In the genomic region with DNA sequence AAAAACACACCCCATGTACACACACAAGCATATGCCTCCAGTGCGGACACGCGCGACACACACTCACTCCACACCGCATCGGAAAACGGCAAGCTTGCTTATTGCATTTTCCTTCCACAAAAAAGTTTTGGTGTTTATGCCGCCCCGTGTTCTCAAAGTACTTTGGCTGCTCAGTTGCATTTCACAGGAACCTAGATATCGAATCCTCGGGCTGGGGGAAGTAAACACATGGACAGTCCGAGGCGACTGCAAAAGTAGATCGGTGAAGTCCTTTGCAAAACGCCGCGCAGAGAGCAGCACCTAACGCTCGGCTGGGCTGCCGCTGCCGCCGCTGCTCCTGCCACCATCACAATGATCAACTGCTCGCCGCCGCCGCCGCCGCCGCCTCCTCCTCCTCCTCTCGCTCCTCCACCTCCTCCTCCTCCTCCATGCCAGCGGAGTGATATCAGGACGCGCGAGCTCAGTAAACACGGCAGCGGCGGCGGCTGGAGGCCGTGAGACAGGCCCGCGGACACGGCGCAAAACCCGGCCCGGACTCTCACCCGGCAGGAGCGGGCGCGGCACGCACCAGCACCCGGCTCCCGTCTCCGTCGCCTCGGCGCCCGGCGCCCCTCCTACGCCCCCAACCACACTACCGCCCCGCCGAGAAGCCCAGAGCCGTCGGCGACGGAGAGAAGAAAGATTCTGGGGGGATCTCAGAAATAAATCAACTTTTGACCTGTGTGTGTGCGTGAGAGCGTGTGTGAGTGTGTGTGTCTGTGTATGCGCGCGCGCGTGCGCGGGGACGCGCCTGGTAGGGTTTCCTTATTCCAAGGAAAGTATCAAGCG, we compare ENCODE assay signal across 1 cellular context.
A peak's percentile ranks its signal among the peaks of the same experiment; 100 is the strongest.
TF ChIP-seq lines count a peak whose summit lies in the region.

A gene (minus strand): TSS at position 441 of the 828 bp plus-strand sequence. CDS start 857 bp downstream, outside the sequence.

TF ChIP-seq in GM23338, 12 proteins besides CTCF, POLR2A, EP300 and RAD21 (continued from another document):
- TF ChIP-seq, protein P1, sequence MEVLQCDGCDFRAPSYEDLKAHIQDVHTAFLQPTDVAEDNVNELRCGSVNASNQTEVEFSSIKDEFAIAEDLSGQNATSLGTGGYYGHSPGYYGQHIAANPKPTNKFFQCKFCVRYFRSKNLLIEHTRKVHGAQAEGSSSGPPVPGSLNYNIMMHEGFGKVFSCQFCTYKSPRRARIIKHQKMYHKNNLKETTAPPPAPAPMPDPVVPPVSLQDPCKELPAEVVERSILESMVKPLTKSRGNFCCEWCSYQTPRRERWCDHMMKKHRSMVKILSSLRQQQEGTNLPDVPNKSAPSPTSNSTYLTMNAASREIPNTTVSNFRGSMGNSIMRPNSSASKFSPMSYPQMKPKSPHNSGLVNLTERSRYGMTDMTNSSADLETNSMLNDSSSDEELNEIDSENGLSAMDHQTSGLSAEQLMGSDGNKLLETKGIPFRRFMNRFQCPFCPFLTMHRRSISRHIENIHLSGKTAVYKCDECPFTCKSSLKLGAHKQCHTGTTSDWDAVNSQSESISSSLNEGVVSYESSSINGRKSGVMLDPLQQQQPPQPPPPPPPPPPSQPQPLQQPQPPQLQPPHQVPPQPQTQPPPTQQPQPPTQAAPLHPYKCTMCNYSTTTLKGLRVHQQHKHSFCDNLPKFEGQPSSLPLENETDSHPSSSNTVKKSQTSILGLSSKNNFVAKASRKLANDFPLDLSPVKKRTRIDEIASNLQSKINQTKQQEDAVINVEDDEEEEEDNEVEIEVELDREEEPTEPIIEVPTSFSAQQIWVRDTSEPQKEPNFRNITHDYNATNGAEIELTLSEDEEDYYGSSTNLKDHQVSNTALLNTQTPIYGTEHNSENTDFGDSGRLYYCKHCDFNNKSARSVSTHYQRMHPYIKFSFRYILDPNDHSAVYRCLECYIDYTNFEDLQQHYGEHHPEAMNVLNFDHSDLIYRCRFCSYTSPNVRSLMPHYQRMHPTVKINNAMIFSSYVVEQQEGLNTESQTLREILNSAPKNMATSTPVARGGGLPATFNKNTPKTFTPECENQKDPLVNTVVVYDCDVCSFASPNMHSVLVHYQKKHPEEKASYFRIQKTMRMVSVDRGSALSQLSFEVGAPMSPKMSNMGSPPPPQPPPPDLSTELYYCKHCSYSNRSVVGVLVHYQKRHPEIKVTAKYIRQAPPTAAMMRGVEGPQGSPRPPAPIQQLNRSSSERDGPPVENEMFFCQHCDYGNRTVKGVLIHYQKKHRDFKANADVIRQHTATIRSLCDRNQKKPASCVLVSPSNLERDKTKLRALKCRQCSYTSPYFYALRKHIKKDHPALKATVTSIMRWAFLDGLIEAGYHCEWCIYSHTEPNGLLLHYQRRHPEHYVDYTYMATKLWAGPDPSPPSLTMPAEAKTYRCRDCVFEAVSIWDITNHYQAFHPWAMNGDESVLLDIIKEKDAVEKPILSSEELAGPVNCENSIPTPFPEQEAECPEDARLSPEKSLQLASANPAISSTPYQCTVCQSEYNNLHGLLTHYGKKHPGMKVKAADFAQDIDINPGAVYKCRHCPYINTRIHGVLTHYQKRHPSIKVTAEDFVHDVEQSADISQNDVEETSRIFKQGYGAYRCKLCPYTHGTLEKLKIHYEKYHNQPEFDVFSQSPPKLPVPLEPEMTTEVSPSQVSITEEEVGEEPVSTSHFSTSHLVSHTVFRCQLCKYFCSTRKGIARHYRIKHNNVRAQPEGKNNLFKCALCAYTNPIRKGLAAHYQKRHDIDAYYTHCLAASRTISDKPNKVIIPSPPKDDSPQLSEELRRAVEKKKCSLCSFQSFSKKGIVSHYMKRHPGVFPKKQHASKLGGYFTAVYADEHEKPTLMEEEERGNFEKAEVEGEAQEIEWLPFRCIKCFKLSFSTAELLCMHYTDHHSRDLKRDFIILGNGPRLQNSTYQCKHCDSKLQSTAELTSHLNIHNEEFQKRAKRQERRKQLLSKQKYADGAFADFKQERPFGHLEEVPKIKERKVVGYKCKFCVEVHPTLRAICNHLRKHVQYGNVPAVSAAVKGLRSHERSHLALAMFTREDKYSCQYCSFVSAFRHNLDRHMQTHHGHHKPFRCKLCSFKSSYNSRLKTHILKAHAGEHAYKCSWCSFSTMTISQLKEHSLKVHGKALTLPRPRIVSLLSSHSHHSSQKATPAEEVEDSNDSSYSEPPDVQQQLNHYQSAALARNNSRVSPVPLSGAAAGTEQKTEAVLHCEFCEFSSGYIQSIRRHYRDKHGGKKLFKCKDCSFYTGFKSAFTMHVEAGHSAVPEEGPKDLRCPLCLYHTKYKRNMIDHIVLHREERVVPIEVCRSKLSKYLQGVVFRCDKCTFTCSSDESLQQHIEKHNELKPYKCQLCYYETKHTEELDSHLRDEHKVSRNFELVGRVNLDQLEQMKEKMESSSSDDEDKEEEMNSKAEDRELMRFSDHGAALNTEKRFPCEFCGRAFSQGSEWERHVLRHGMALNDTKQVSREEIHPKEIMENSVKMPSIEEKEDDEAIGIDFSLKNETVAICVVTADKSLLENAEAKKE (CRISPR knock-in tag; IDR thresholded peaks at IDR 0.05), result 0 out of 2 replicates have a peak, but pooled peaks have one; percentile 26
- TF ChIP-seq EZH2phosphoT487 (IDR thresholded peaks at IDR 0.05; ENCODE audit: unreplicated experiment) (no peak), NANOG (IDR thresholded peaks at IDR 0.05; ENCODE audit: borderline replicate concordance) (0 out of 2 replicates have a peak, but pooled peaks have one; percentile 3), CREB1 (CRISPR knock-in tag; IDR thresholded peaks at IDR 0.05; ENCODE audit: low read depth) (peak; percentile 80), ZNF331 (CRISPR knock-in tag; IDR thresholded peaks at IDR 0.05; ENCODE audit: low read depth) (no peak), ZNF114 (CRISPR knock-in tag; IDR thresholded peaks at IDR 0.05) (peak; percentile 72; the same call in 1 of the 2 replicates), JUNB (IDR thresholded peaks at IDR 0.05; ENCODE audit: unreplicated experiment) (no peak), POLR2AphosphoS5 (IDR thresholded peaks at IDR 0.05; ENCODE audit: low read depth) (peak; percentile 68)
- TF ChIP-seq, protein P2, sequence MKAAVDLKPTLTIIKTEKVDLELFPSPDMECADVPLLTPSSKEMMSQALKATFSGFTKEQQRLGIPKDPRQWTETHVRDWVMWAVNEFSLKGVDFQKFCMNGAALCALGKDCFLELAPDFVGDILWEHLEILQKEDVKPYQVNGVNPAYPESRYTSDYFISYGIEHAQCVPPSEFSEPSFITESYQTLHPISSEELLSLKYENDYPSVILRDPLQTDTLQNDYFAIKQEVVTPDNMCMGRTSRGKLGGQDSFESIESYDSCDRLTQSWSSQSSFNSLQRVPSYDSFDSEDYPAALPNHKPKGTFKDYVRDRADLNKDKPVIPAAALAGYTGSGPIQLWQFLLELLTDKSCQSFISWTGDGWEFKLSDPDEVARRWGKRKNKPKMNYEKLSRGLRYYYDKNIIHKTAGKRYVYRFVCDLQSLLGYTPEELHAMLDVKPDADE (IDR thresholded peaks at IDR 0.05), result no peak
- TF ChIP-seq, protein P3, sequence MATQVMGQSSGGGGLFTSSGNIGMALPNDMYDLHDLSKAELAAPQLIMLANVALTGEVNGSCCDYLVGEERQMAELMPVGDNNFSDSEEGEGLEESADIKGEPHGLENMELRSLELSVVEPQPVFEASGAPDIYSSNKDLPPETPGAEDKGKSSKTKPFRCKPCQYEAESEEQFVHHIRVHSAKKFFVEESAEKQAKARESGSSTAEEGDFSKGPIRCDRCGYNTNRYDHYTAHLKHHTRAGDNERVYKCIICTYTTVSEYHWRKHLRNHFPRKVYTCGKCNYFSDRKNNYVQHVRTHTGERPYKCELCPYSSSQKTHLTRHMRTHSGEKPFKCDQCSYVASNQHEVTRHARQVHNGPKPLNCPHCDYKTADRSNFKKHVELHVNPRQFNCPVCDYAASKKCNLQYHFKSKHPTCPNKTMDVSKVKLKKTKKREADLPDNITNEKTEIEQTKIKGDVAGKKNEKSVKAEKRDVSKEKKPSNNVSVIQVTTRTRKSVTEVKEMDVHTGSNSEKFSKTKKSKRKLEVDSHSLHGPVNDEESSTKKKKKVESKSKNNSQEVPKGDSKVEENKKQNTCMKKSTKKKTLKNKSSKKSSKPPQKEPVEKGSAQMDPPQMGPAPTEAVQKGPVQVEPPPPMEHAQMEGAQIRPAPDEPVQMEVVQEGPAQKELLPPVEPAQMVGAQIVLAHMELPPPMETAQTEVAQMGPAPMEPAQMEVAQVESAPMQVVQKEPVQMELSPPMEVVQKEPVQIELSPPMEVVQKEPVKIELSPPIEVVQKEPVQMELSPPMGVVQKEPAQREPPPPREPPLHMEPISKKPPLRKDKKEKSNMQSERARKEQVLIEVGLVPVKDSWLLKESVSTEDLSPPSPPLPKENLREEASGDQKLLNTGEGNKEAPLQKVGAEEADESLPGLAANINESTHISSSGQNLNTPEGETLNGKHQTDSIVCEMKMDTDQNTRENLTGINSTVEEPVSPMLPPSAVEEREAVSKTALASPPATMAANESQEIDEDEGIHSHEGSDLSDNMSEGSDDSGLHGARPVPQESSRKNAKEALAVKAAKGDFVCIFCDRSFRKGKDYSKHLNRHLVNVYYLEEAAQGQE (IDR thresholded peaks at IDR 0.05; ENCODE audit: unreplicated experiment), result no peak
TF ChIP-seq in GM23338: peak in this region for 6.
